ENCODE assay signal across 8 cellular contexts in the genomic region with DNA sequence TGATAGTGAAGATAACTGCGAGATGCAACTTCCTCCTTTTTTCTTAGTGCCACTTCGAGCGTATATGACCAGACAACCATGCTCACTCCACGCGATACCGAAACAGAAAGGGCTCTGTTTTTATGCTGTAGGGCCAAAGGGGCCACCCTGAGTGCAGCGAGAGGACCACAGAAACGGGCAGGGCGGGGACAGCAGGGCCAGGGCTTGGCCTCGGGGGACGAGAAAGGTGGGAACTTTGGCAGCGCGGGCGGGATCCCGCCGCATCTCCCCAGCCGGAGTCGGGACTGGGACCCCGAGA. TPM values are rescaled to one million over a fixed set of nuclear protein-coding genes. Genes with fewer than 3 reads are reported as not detected.
DNase-seq lines count a peak whose midpoint lies in the region; ATAC-seq, FAIRE-seq and TF ChIP-seq lines count a peak whose summit lies in the region.

No MANE protein-coding gene starts in this region.

- H2AFZ ChIP-seq in IMR-90 (replicated peaks; ENCODE audit: low read length, poor library complexity), result peak overlapping the region; percentile 100

- H2BK20ac ChIP-seq in IMR-90 (ENCODE audit: low read depth, low read length), result no peak overlapping the region

- ATAC-seq in GM21723 (IDR thresholded peaks at IDR 0.05; ENCODE audit: unreplicated experiment), result peak; percentile 75
- ATAC-seq in IMR-90 (ENCODE audit: low read depth), result peak; percentile 67

- H3K9ac ChIP-seq in IMR-90 (ENCODE audit: low read depth, low read length) (peak overlapping the region; percentile 77), skeletal muscle satellite cell (ENCODE audit: low read depth, low read length) (peak overlapping the region; percentile 88)

- peak overlapping the region in 1 of 2 experiments; percentile 33; a peak in 1 of 4 replicates for H4K8ac ChIP-seq in IMR-90 (ENCODE audit: low read depth in 2 of 2, low read length in 2 of 2)

- H2AK5ac ChIP-seq in IMR-90 (ENCODE audit: low read depth, low read length), result 0 out of 2 replicates have a peak overlapping the region, but pooled peaks have one; percentile 14

- no peaks in the 10 kb centered on the region for H4K20me1 ChIP-seq in IMR-90 (ENCODE audit: insufficient read depth, low read length)

- WGBS in IMR-90 (ENCODE audit: extremely low coverage in 2 of 2, insufficient read length in 1 of 2), 2 experiments, result 2% methylated on average over 14 of the region's 19 CpGs; no CpG with 5 or more reads in 1 of the 2 experiments

- peak overlapping the region; percentile 31; the same call in 1 of the 2 replicates for H4K5ac ChIP-seq in IMR-90 (ENCODE audit: low read depth, low read length)

- H3K23ac ChIP-seq in IMR-90 (ENCODE audit: low read depth, low read length), result peak overlapping the region; percentile 78

- H3K9me3 ChIP-seq in IMR-90 (ENCODE audit: control insufficient read depth, insufficient read depth, low read length) (no peaks in the 10 kb centered on the region), ascending aorta (no peaks in the 10 kb centered on the region), skeletal muscle satellite cell (replicated peaks; ENCODE audit: low read length) (no peaks in the 10 kb centered on the region)

- no peak for TF ChIP-seq RAD21 in IMR-90 (IDR thresholded peaks at IDR 0.05; ENCODE audit: low read length)

- peaks cover 9 to 26% of the 10 kb centered on the region in 2 experiments; a peak in 3 of 4 replicates for H3K79me1 ChIP-seq in IMR-90 (ENCODE audit: low read depth in 1 of 2, low read length in 2 of 2)

- no peak overlapping the region for H3K18ac ChIP-seq in IMR-90 (ENCODE audit: low read depth, low read length)

- in situ Hi-C loops in IMR-90 (cut with MboI; ENCODE audit: low sequenced_read_pairs), result no loop called here

- no peaks in the 10 kb centered on the region for H3K4me1 ChIP-seq in IMR-90 (ENCODE audit: control insufficient read depth, insufficient read depth, low read length)
- H3K4me1 ChIP-seq in ascending aorta, result peaks cover 2 to 3% of the 10 kb centered on the region in 2 donors
- peaks cover 29% of the 10 kb centered on the region for H3K4me1 ChIP-seq in skeletal muscle satellite cell (ENCODE audit: control insufficient read depth, insufficient read depth, low read length)

- peak overlapping the region; percentile 75 for H2AK9ac ChIP-seq in IMR-90 (replicated peaks; ENCODE audit: low read depth, low read length, poor library complexity)

- no peak overlapping the region for H2BK120ac ChIP-seq in IMR-90 (ENCODE audit: low read depth, low read length)

- CTCF ChIA-PET in IMR-90 (lab: Yijun Ruan, JAX), result interaction anchor here (0.6 to 1.8 kb wide), 15 partner anchors 8 to 155 kb away, joined by 3 to 8 read pairs (median 4); no protein-coding TSS in a partner anchor

- no TSS peak for BruUV-seq in IMR-90 (replicated peaks; lab: Mats Ljungman, UMichigan)

- H3K4me2 ChIP-seq in IMR-90 (ENCODE audit: low read depth, low read length) (peak overlapping the region; percentile 88), skeletal muscle satellite cell (ENCODE audit: low read length) (peak overlapping the region; percentile 98)

- H3K27me3 ChIP-seq in IMR-90 (ENCODE audit: control insufficient read depth, insufficient read depth, low read length) (peaks cover 14% of the 10 kb centered on the region), ascending aorta (no peaks in the 10 kb centered on the region), skeletal muscle satellite cell (ENCODE audit: control insufficient read depth, insufficient read depth, low read length) (peaks cover 4% of the 10 kb centered on the region)

- peak; percentile 72 for DNase-seq in ELR (ENCODE audit: low read depth)
- DNase-seq in IMR-90, result peak; percentile 51
- DNase-seq in T-helper 1 cell, result peak; percentile 30 to 82 (median 43)
- DNase-seq in ascending aorta (ENCODE audit: low spot score in 2 of 2), result peak in 1 of 2 donors; percentile 66
- peak; percentile 20 to 63 for DNase-seq in hippocampal formation (lab: John Stamatoyannopoulos, UW)
- no peak for DNase-seq in D721Med (ENCODE audit: insufficient read length, low spot score)

- no peaks in the 10 kb centered on the region for H3K36me3 ChIP-seq in IMR-90 (ENCODE audit: control insufficient read depth, insufficient read depth, low read length)
- no peaks in the 10 kb centered on the region for H3K36me3 ChIP-seq in ascending aorta
- H3K36me3 ChIP-seq in skeletal muscle satellite cell (ENCODE audit: insufficient read depth, low read length), result peaks cover 3% of the 10 kb centered on the region

- H2BK5ac ChIP-seq in IMR-90 (ENCODE audit: low read depth, low read length, poor library complexity, severe bottlenecking), result peak overlapping the region; percentile 41

- H3K9me1 ChIP-seq in IMR-90 (ENCODE audit: insufficient read depth, low read length), result no peaks in the 10 kb centered on the region; the same call in 1 of the 2 replicates

- no peak for TF ChIP-seq POLR2A in IMR-90 (IDR thresholded peaks at IDR 0.05; ENCODE audit: low read depth, low read length)

- dilution Hi-C loops in IMR-90 (cut with HindIII; ENCODE audit: low sequenced_read_pairs, unreplicated experiment), result no loop called here

- H4K91ac ChIP-seq in IMR-90 (ENCODE audit: insufficient read depth, low read depth, low read length), result no peak overlapping the region

- no peak for FAIRE-seq in D721Med (lab: Jason Lieb, UNC)

- H3K27ac ChIP-seq in IMR-90 (ENCODE audit: insufficient read depth, low read length), result peak overlapping the region; percentile 58
- H3K27ac ChIP-seq in ascending aorta, result peak overlapping the region; percentile 90 to 91

- peak overlapping the region; percentile 32; the same call in 1 of the 2 replicates for H3K14ac ChIP-seq in IMR-90 (replicated peaks; ENCODE audit: low read depth, low read length)

- intact Hi-C loops in IMR-90 (cut with micrococcal nuclease), result loop anchor here (10.0 kb wide), 1 partner anchor 195 kb away; no protein-coding TSS in a partner anchor
- intact Hi-C loops in ascending aorta (cut with DNase I), result no loop called here

- no peak for TF ChIP-seq CTCF in IMR-90 (conservative IDR thresholded peaks at IDR 0.05; ENCODE audit: low read depth, low read length)
- no peak for TF ChIP-seq CTCF in ascending aorta (IDR thresholded peaks at IDR 0.05)
- no peak for TF ChIP-seq CTCF in D721Med (IDR thresholded peaks at IDR 0.05; ENCODE audit: insufficient read depth, missing control alignments)

- H3K4ac ChIP-seq in IMR-90 (ENCODE audit: low read depth, low read length), result peak overlapping the region; percentile 56; the same call in 1 of the 2 replicates

- POLR2A ChIA-PET in IMR-90 (lab: Charles Lee; ENCODE audit: unreplicated experiment), result no interaction called here

- no peak overlapping the region for H2BK15ac ChIP-seq in IMR-90 (ENCODE audit: low read depth, low read length)

- H3K4me3 ChIP-seq in IMR-90 (ENCODE audit: insufficient read depth, low read depth, low read length) (peak overlapping the region; percentile 88), ascending aorta (peak overlapping the region; percentile 90 to 93), skeletal muscle satellite cell (ENCODE audit: low read length) (peak overlapping the region; percentile 90)

- peak overlapping the region; percentile 62; the same call in 1 of the 2 replicates for H3K56ac ChIP-seq in IMR-90 (ENCODE audit: extremely low read depth, insufficient read depth, low read length)

TF ChIP-seq in IMR-90, 13 proteins besides CTCF, POLR2A, EP300 and RAD21:
- TF ChIP-seq SMC3 (IDR thresholded peaks at IDR 0.05; ENCODE audit: low read depth, low read length), result no peak
- no peak for TF ChIP-seq MXI1 (IDR thresholded peaks at IDR 0.05; ENCODE audit: borderline replicate concordance, low read depth, low read length)
- no peak for TF ChIP-seq BHLHE40 (IDR thresholded peaks at IDR 0.05; ENCODE audit: low read depth, low read length)
- no peak for TF ChIP-seq MAFK (IDR thresholded peaks at IDR 0.05; ENCODE audit: low read depth, low read length)
- no peak for TF ChIP-seq RCOR1 (IDR thresholded peaks at IDR 0.05; ENCODE audit: insufficient replicate concordance, low read length)
- TF ChIP-seq MAZ (IDR thresholded peaks at IDR 0.05; ENCODE audit: borderline replicate concordance, low read depth, low read length), result no peak
- no peak for TF ChIP-seq FOS (IDR thresholded peaks at IDR 0.05; ENCODE audit: low read depth, low read length)
- TF ChIP-seq CHD1 (IDR thresholded peaks at IDR 0.05; ENCODE audit: low read depth, low read length), result no peak
- TF ChIP-seq NFE2L2 (IDR thresholded peaks at IDR 0.05; ENCODE audit: low read depth, low read length), result no peak
- TF ChIP-seq RFX5 (IDR thresholded peaks at IDR 0.05; ENCODE audit: low read depth, low read length), result no peak
- TF ChIP-seq, protein P1, sequence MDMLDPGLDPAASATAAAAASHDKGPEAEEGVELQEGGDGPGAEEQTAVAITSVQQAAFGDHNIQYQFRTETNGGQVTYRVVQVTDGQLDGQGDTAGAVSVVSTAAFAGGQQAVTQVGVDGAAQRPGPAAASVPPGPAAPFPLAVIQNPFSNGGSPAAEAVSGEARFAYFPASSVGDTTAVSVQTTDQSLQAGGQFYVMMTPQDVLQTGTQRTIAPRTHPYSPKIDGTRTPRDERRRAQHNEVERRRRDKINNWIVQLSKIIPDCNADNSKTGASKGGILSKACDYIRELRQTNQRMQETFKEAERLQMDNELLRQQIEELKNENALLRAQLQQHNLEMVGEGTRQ (IDR thresholded peaks at IDR 0.05; ENCODE audit: low read depth, low read length), result no peak

RNA-seq across cellular contexts. Expression of a gene that starts 0.5 kb away (rescaled TPM):
- 32.8 and 48.6 TPM in 2 replicates for total RNA-seq in IMR-90 (2012; rRNA removed)
- 4.5 and 8.1 TPM in 2 replicates for polyA plus RNA-seq in IMR-90 (2012; rRNA removed)
- 1.2 and 1.5 TPM in 2 replicates for polyA plus RNA-seq in IMR-90 (2012; cell fraction: cytosol; rRNA removed)
- 1.3 and 12.9 TPM in 2 replicates for polyA plus RNA-seq in IMR-90 (2012; cell fraction: nucleus; rRNA removed; ENCODE audit: low replicate concordance)
- 33.6 TPM for total RNA-seq in ascending aorta
- 46.3 and 62.6 TPM in 2 replicates for total RNA-seq in skeletal muscle satellite cell (2012; rRNA removed)

RNA-seq across cellular contexts. Expression of a gene that starts 7.0 kb away (rescaled TPM):
- total RNA-seq in IMR-90 (2012; rRNA removed) (not detected in 2 replicates), ascending aorta (not detected)
- not detected in 2 replicates for polyA plus RNA-seq in IMR-90 (2012; rRNA removed)
- polyA plus RNA-seq in IMR-90 (2012; cell fraction: cytosol; rRNA removed), result not detected in 2 replicates
- polyA plus RNA-seq in IMR-90 (2012; cell fraction: nucleus; rRNA removed; ENCODE audit: low replicate concordance), result not detected in 2 replicates
- not detected in 2 replicates for total RNA-seq in skeletal muscle satellite cell (2012; rRNA removed)
